ENCODE assay signal across 25 cellular contexts in genomic region chr7:112120818-112121217, GRCh38.
DNase-seq lines count a peak whose midpoint lies in the region; ATAC-seq and TF ChIP-seq lines count a peak whose summit lies in the region.
"Had no signal": no experiment of that assay in that cellular context is flagged by ENCODE, and none has a peak within 500 bp of the region (broad histone marks: within the 10 kb centered on the region; RNA-seq: fewer than 3 reads in every experiment).

No MANE protein-coding gene starts in this region.

- intact Hi-C loops in left ventricle myocardium superior (cut with micrococcal nuclease) = no loop called here

- TF ChIP-seq CTCF in progenitor cell of endocrine pancreas (IDR thresholded peaks at IDR 0.05; ENCODE audit: unreplicated experiment) = no peak

- no peak overlapping the region for H3K4me3 Mint-ChIP-seq in progenitor cell of endocrine pancreas (ENCODE audit: low read depth)
- H3K4me3 Mint-ChIP-seq: activated T-cell treated with anti-CD3 and anti-CD28 coated beads, Interleukin-2, amount 50 U/mL, for 4 hours; CD14-positive monocyte; neural crest cell; stimulated activated naive CD8-positive, alpha-beta T cell treated with anti-CD3 and anti-CD28 coated beads, Interleukin-15, Interleukin-2, amounts not matched to agents 100 ng/mL and 50 ng/mL, for 24 hours; T-helper 1 cell treated with Interleukin-12 subunit alpha and Interleukin-12 subunit beta and Interleukin-4 antibody, amounts not matched to agents 30 μg/mL and 1 μg/mL, for 36 hours had no signal

- H3K4me1 Mint-ChIP-seq in progenitor cell of endocrine pancreas (ENCODE audit: low read depth) = peaks cover 12% of the 10 kb centered on the region

- no peaks in the 10 kb centered on the region for H3K27me3 Mint-ChIP-seq in progenitor cell of endocrine pancreas

- H3K27ac Mint-ChIP-seq in progenitor cell of endocrine pancreas = peak overlapping the region; percentile 6
- H3K27ac Mint-ChIP-seq: CD14-positive monocyte; stimulated activated naive CD8-positive, alpha-beta T cell treated with anti-CD3 and anti-CD28 coated beads, Interleukin-15, Interleukin-2, amounts not matched to agents 100 ng/mL and 50 ng/mL, for 24 hours; T-helper 1 cell treated with Interleukin-12 subunit alpha and Interleukin-12 subunit beta and Interleukin-4 antibody, amounts not matched to agents 30 μg/mL and 1 μg/mL, for 36 hours had no signal

- DNase-seq in progenitor cell of endocrine pancreas (ENCODE audit: low spot score, unreplicated experiment) = no peak
- no peak for DNase-seq in stimulated activated CD4-positive, alpha-beta T cell treated with anti-CD3 and anti-CD28 coated beads, Interleukin-15, amount 100 ng/mL, for 24 hours
- no peak for DNase-seq in epidermal melanocyte (ENCODE audit: insufficient read length, low spot score)
- no peak for DNase-seq in left ventricle myocardium superior
- DNase-seq: activated CD4-positive, alpha-beta T cell treated with anti-CD3 and anti-CD28 coated beads for 48 hours; activated naive CD4-positive, alpha-beta T cell; activated T-cell treated with anti-CD3 and anti-CD28 coated beads, Interleukin-2, amount 50 U/mL, for 4 hours; body of pancreas; Calu3; heart left ventricle; IMR-90; mammary epithelial cell; NCI-H1092; NCI-H187; posterior cingulate gyrus; right lobe of liver; RPMI8226; stimulated activated CD4-positive, alpha-beta T cell treated with anti-CD3 and anti-CD28 coated beads, Interleukin-12 subunit alpha, Interleukin-12 subunit beta, amount 100 ng/mL, for 4 hours had no signal

- ATAC-seq in GM18909 (IDR thresholded peaks at IDR 0.05; ENCODE audit: poor library complexity, unreplicated experiment) (peak; percentile 93), GM21786 (IDR thresholded peaks at IDR 0.05; ENCODE audit: unreplicated experiment) (peak; percentile 91), HG03196 (IDR thresholded peaks at IDR 0.05; ENCODE audit: unreplicated experiment) (peak; percentile 92), left ventricle myocardium superior (no peak)
- ATAC-seq: activated T-cell treated with anti-CD3 and anti-CD28 coated beads, Interleukin-2, amount 50 U/mL, for 4 hours; body of pancreas; heart left ventricle had no signal

- no peaks in the 10 kb centered on the region for H3K9me3 Mint-ChIP-seq in progenitor cell of endocrine pancreas (ENCODE audit: low read depth)
- H3K9me3 Mint-ChIP-seq: activated T-cell treated with anti-CD3 and anti-CD28 coated beads, Interleukin-2, amount 50 U/mL, for 4 hours; stimulated activated naive CD8-positive, alpha-beta T cell treated with anti-CD3 and anti-CD28 coated beads, Interleukin-15, Interleukin-2, amounts not matched to agents 100 ng/mL and 50 ng/mL, for 24 hours; T-helper 1 cell treated with Interleukin-12 subunit alpha and Interleukin-12 subunit beta and Interleukin-4 antibody, amounts not matched to agents 30 μg/mL and 1 μg/mL, for 36 hours had no signal

- no peaks in the 10 kb centered on the region for H3K36me3 Mint-ChIP-seq in progenitor cell of endocrine pancreas (ENCODE audit: insufficient read depth)
- H3K36me3 Mint-ChIP-seq: CD14-positive monocyte had no signal
